ENCODE assay signal across 8 cellular contexts in genomic region chr1:18256318-18257235, GRCh38.
A peak's percentile ranks its signal among the peaks of the same experiment; 100 is the strongest.
DNase-seq lines count a peak whose midpoint lies in the region; ATAC-seq lines count a peak whose summit lies in the region.

No MANE protein-coding gene starts in this region.

- CTCF ChIA-PET in activated CD4-positive, alpha-beta memory T cell treated with anti-CD3 and anti-CD28 coated beads, Interleukin-2, amount 10 ng/mL, durations not matched to agents 7 days and 5 days (lab: Charles Lee) = no interaction called here

- no peak overlapping the region for H3K4me3 Mint-ChIP-seq in activated CD4-positive, alpha-beta memory T cell treated with anti-CD3 and anti-CD28 coated beads, Interleukin-2, amount 10 ng/mL, durations not matched to agents 7 days and 5 days

- no peaks in the 10 kb centered on the region for H3K9me3 Mint-ChIP-seq in activated CD4-positive, alpha-beta memory T cell treated with anti-CD3 and anti-CD28 coated beads, Interleukin-2, amount 10 ng/mL, durations not matched to agents 7 days and 5 days

- no peaks in the 10 kb centered on the region for H3K4me1 Mint-ChIP-seq in activated CD4-positive, alpha-beta memory T cell treated with anti-CD3 and anti-CD28 coated beads, Interleukin-2, amount 10 ng/mL, durations not matched to agents 7 days and 5 days

- peak; percentile 59 for ATAC-seq in left colon
- no peak for ATAC-seq in HG02885 (IDR thresholded peaks at IDR 0.05; ENCODE audit: poor library complexity, unreplicated experiment)
- no peak for ATAC-seq in GM19035 (IDR thresholded peaks at IDR 0.05; ENCODE audit: unreplicated experiment)
- no peak for ATAC-seq in HG03457 (IDR thresholded peaks at IDR 0.05; ENCODE audit: unreplicated experiment)

- H3K36me3 Mint-ChIP-seq in activated CD4-positive, alpha-beta memory T cell treated with anti-CD3 and anti-CD28 coated beads, Interleukin-2, amount 10 ng/mL, durations not matched to agents 7 days and 5 days (ENCODE audit: low read depth) = no peaks in the 10 kb centered on the region

- DNase-seq in EL (peak; percentile 20), LHCN-M2 (ENCODE audit: low read depth) (peak; percentile 1), left colon (peak; percentile 28 to 75), NCI-H2196 treated with DMSO at 0.1 percent for 48 hours (lab: John Stamatoyannopoulos, UW; ENCODE audit: unreplicated experiment) (no peak)
- DNase-seq in activated CD4-positive, alpha-beta memory T cell treated with anti-CD3 and anti-CD28 coated beads, Interleukin-2, amount 10 ng/mL, durations not matched to agents 7 days and 5 days = peak; percentile 36

- intact Hi-C loops in left colon (cut with DNase I, micrococcal nuclease) = no loop called here

- POLR2A ChIA-PET in activated CD4-positive, alpha-beta memory T cell treated with anti-CD3 and anti-CD28 coated beads, Interleukin-2, amount 10 ng/mL, durations not matched to agents 7 days and 5 days (lab: Charles Lee) = no interaction called here

- no peaks in the 10 kb centered on the region for H3K27me3 Mint-ChIP-seq in activated CD4-positive, alpha-beta memory T cell treated with anti-CD3 and anti-CD28 coated beads, Interleukin-2, amount 10 ng/mL, durations not matched to agents 7 days and 5 days

- no peak overlapping the region for H3K27ac Mint-ChIP-seq in activated CD4-positive, alpha-beta memory T cell treated with anti-CD3 and anti-CD28 coated beads, Interleukin-2, amount 10 ng/mL, durations not matched to agents 7 days and 5 days
